ENCODE assay signal across 24 cellular contexts in the genomic region with DNA sequence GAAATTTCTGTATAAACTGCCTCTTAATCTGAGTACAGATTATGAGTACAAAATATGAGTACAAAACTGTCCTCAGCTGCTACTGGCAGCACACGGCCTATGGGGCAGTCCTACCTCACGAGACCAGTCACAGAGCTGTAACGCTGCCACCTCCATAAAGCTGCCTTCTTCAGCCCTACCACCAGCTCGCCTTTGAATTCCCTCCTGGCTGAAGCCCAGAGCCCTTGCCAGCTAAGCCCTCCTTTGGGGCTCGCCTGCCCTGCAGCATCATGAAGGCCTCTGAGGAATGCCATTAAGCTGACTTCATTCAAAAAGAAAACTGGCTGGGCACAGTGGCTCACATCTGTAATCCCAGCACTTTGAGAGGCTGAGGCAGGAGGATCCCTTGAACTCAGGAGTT.
DNase-seq lines count a peak whose midpoint lies in the region; ATAC-seq, FAIRE-seq and TF ChIP-seq lines count a peak whose summit lies in the region.
"Had no signal": no experiment of that assay in that cellular context is flagged by ENCODE, and none has a peak within 500 bp of the region (broad histone marks: within the 10 kb centered on the region; RNA-seq: fewer than 3 reads in every experiment).

No MANE protein-coding gene starts in this region.

- no peaks in the 10 kb centered on the region for H3K4me1 ChIP-seq in GM23248 (ENCODE audit: insufficient read depth)
- H3K4me1 ChIP-seq in endodermal cell (ENCODE audit: control insufficient read depth, insufficient read depth, low read length) = no peaks in the 10 kb centered on the region
- H3K4me1 ChIP-seq: foreskin keratinocyte, upper lobe of left lung had no signal

- ATAC-seq in stimulated activated effector memory CD8-positive, alpha-beta T cell treated with anti-CD3 and anti-CD28 coated beads, Interleukin-12 subunit alpha, Interleukin-12 subunit beta, amount 100 ng/mL, for 72 hours = no peak
- no peak for ATAC-seq in GM18519 (IDR thresholded peaks at IDR 0.05; ENCODE audit: low FRiP score, unreplicated experiment)
- ATAC-seq: activated CD8-positive, alpha-beta memory T cell treated with anti-CD3 and anti-CD28 coated beads, Interleukin-2, amount 10 ng/mL, durations not matched to agents 7 days and 5 days; activated T-cell treated with anti-CD3 and anti-CD28 coated beads, Interleukin-2, amount 50 U/mL, for 72 hours; esophagus mucosa; foreskin keratinocyte; natural killer cell treated with Interleukin-12 subunit alpha and Interleukin-12 subunit beta and Interleukin-15 and Interleukin-18, amount 100 ng/mL, for 72 hours had no signal

- H4K20me1 ChIP-seq in GM23248 (ENCODE audit: insufficient read depth) = no peaks in the 10 kb centered on the region

- no peaks in the 10 kb centered on the region for H3F3A ChIP-seq in GM23248 (ENCODE audit: insufficient read depth)

- no peaks in the 10 kb centered on the region for H3K27me3 Mint-ChIP-seq in endodermal cell (ENCODE audit: insufficient read depth)
- H3K27me3 Mint-ChIP-seq: activated B cell treated with CpG ODN at 0.5 μM for 24 hours; activated CD8-positive, alpha-beta memory T cell treated with anti-CD3 and anti-CD28 coated beads, Interleukin-2, amount 10 ng/mL, durations not matched to agents 7 days and 5 days; activated naive CD4-positive, alpha-beta T cell treated with anti-CD3 and anti-CD28 coated beads, Interleukin-2, amount 10 ng/mL, durations not matched to agents 7 days and 5 days; natural killer cell treated with Interleukin-12 subunit alpha and Interleukin-12 subunit beta and Interleukin-15 and Interleukin-18, amount 100 ng/mL, for 72 hours had no signal

- H3K27me3 ChIP-seq in GM23248 (replicated peaks; ENCODE audit: insufficient read depth) (no peaks in the 10 kb centered on the region), MG63 (no peaks in the 10 kb centered on the region), endodermal cell (ENCODE audit: control insufficient read depth, insufficient read depth, low read length, poor library complexity, severe bottlenecking) (no peaks in the 10 kb centered on the region)
- H3K27me3 ChIP-seq: cardiac muscle cell, foreskin keratinocyte, upper lobe of left lung had no signal

- H3K4me3 ChIP-seq in GM23248 (no peak overlapping the region), MG63 (no peak overlapping the region), endodermal cell (ENCODE audit: low read length) (no peak overlapping the region)
- H3K4me3 ChIP-seq: cardiac muscle cell, smooth muscle cell, upper lobe of left lung had no signal

- peak; percentile 10 for DNase-seq in GM23248
- DNase-seq in MG63 = peak; percentile 28
- DNase-seq in endodermal cell = peak; percentile 35
- no peak for DNase-seq in stimulated activated effector memory CD8-positive, alpha-beta T cell treated with anti-CD3 and anti-CD28 coated beads, Interleukin-12 subunit alpha, Interleukin-12 subunit beta, amount 100 ng/mL, for 72 hours (ENCODE audit: low spot score in 2 of 2)
- no peak for DNase-seq in COR-L47 (lab: John Stamatoyannopoulos, UW)
- DNase-seq in frontal cortex (ENCODE audit: low spot score in 2 of 2) = no peak
- DNase-seq: activated B cell treated with CpG ODN at 0.5 μM for 24 hours; activated CD4-positive, alpha-beta T cell treated with anti-CD3 and anti-CD28 coated beads, Interleukin-2, amount 50 U/mL, for 1 hour; activated CD8-positive, alpha-beta memory T cell treated with anti-CD3 and anti-CD28 coated beads, Interleukin-2, amount 10 ng/mL, durations not matched to agents 7 days and 5 days; activated naive CD4-positive, alpha-beta T cell treated with anti-CD3 and anti-CD28 coated beads, Interleukin-2, amount 10 ng/mL, durations not matched to agents 7 days and 5 days; activated T-cell treated with anti-CD3 and anti-CD28 coated beads, Interleukin-2, amount 50 U/mL, for 72 hours; foreskin keratinocyte; immature natural killer cell; Karpas-422 had no signal

- no peak overlapping the region for H3K4me2 ChIP-seq in GM23248 (ENCODE audit: unreplicated experiment)
- H3K4me2 ChIP-seq: smooth muscle cell had no signal

- no peaks in the 10 kb centered on the region for H3K79me2 ChIP-seq in GM23248 (ENCODE audit: insufficient read depth)

- no peak for TF ChIP-seq CTCF in endodermal cell (conservative IDR thresholded peaks at IDR 0.05)

- H3K27ac Mint-ChIP-seq in endodermal cell = no peak overlapping the region
- H3K27ac Mint-ChIP-seq in stimulated activated effector memory CD8-positive, alpha-beta T cell treated with anti-CD3 and anti-CD28 coated beads, Interleukin-12 subunit alpha, Interleukin-12 subunit beta, amount 100 ng/mL, for 72 hours = peak overlapping the region; percentile 59
- H3K27ac Mint-ChIP-seq: activated B cell treated with CpG ODN at 0.5 μM for 24 hours; activated CD8-positive, alpha-beta memory T cell treated with anti-CD3 and anti-CD28 coated beads, Interleukin-2, amount 10 ng/mL, durations not matched to agents 7 days and 5 days; activated naive CD4-positive, alpha-beta T cell treated with anti-CD3 and anti-CD28 coated beads, Interleukin-2, amount 10 ng/mL, durations not matched to agents 7 days and 5 days; activated T-cell treated with anti-CD3 and anti-CD28 coated beads, Interleukin-2, amount 50 U/mL, for 72 hours; immature natural killer cell; mesothelial cell of epicardium; natural killer cell treated with Interleukin-12 subunit alpha and Interleukin-12 subunit beta and Interleukin-15 and Interleukin-18, amount 100 ng/mL, for 72 hours had no signal

- H3K4me3 Mint-ChIP-seq in endodermal cell = no peak overlapping the region
- no peak overlapping the region for H3K4me3 Mint-ChIP-seq in stimulated activated effector memory CD8-positive, alpha-beta T cell treated with anti-CD3 and anti-CD28 coated beads, Interleukin-12 subunit alpha, Interleukin-12 subunit beta, amount 100 ng/mL, for 72 hours
- H3K4me3 Mint-ChIP-seq: activated B cell treated with CpG ODN at 0.5 μM for 24 hours; activated CD8-positive, alpha-beta memory T cell treated with anti-CD3 and anti-CD28 coated beads, Interleukin-2, amount 10 ng/mL, durations not matched to agents 7 days and 5 days; activated naive CD4-positive, alpha-beta T cell treated with anti-CD3 and anti-CD28 coated beads, Interleukin-2, amount 10 ng/mL, durations not matched to agents 7 days and 5 days; activated T-cell treated with anti-CD3 and anti-CD28 coated beads, Interleukin-2, amount 50 U/mL, for 72 hours; CD14-positive monocyte; immature natural killer cell; mesothelial cell of epicardium; natural killer cell treated with Interleukin-12 subunit alpha and Interleukin-12 subunit beta and Interleukin-15 and Interleukin-18, amount 100 ng/mL, for 72 hours had no signal

- WGBS in GM23248 (ENCODE audit: low coverage in 1 of 2, low lambda C conversion rate in 2 of 2, missing lambda C conversion rate in 2 of 2), 2 experiments = 91 to 97% methylated on average over 5 of the region's 5 CpGs
- WGBS in endodermal cell (ENCODE audit: insufficient coverage in 1 of 2, insufficient read length in 1 of 2), 2 experiments = 94 to 95% methylated on average over 5 of the region's 5 CpGs

- H3K9ac ChIP-seq in GM23248 = no peak overlapping the region
- no peak overlapping the region for H3K9ac ChIP-seq in endodermal cell (ENCODE audit: extremely low read depth, low read length, poor library complexity, severe bottlenecking)

- H3K9me3 ChIP-seq in GM23248 (ENCODE audit: low read depth) (no peaks in the 10 kb centered on the region), MG63 (no peaks in the 10 kb centered on the region), endodermal cell (ENCODE audit: control insufficient read depth, low read length) (no peaks in the 10 kb centered on the region)
- H3K9me3 ChIP-seq: upper lobe of left lung had no signal

- no peak overlapping the region for H2AFZ ChIP-seq in GM23248

- no peaks in the 10 kb centered on the region for H3K4me1 Mint-ChIP-seq in endodermal cell
- no peaks in the 10 kb centered on the region for H3K4me1 Mint-ChIP-seq in stimulated activated effector memory CD8-positive, alpha-beta T cell treated with anti-CD3 and anti-CD28 coated beads, Interleukin-12 subunit alpha, Interleukin-12 subunit beta, amount 100 ng/mL, for 72 hours
- H3K4me1 Mint-ChIP-seq: activated B cell treated with CpG ODN at 0.5 μM for 24 hours; activated CD8-positive, alpha-beta memory T cell treated with anti-CD3 and anti-CD28 coated beads, Interleukin-2, amount 10 ng/mL, durations not matched to agents 7 days and 5 days; activated naive CD4-positive, alpha-beta T cell treated with anti-CD3 and anti-CD28 coated beads, Interleukin-2, amount 10 ng/mL, durations not matched to agents 7 days and 5 days; CD14-positive monocyte; mesothelial cell of epicardium had no signal

- no peaks in the 10 kb centered on the region for H3K9me2 ChIP-seq in GM23248 (ENCODE audit: insufficient read depth)

- in situ Hi-C loops in GM23248 (cut with MboI) = no loop called here

- 0 out of 2 replicates have a peak, but pooled peaks cover 4% of the 10 kb centered on the region for H3K36me3 ChIP-seq in GM23248 (ENCODE audit: low read depth)
- no peaks in the 10 kb centered on the region for H3K36me3 ChIP-seq in MG63
- H3K36me3 ChIP-seq in endodermal cell (ENCODE audit: control insufficient read depth, insufficient read depth, low read length) = peaks cover 69% of the 10 kb centered on the region

- no peaks in the 10 kb centered on the region for H3K9me3 Mint-ChIP-seq in endodermal cell
- H3K9me3 Mint-ChIP-seq in stimulated activated effector memory CD8-positive, alpha-beta T cell treated with anti-CD3 and anti-CD28 coated beads, Interleukin-12 subunit alpha, Interleukin-12 subunit beta, amount 100 ng/mL, for 72 hours = no peaks in the 10 kb centered on the region
- H3K9me3 Mint-ChIP-seq: activated B cell treated with CpG ODN at 0.5 μM for 24 hours; activated naive CD4-positive, alpha-beta T cell treated with anti-CD3 and anti-CD28 coated beads, Interleukin-2, amount 10 ng/mL, durations not matched to agents 7 days and 5 days; activated T-cell treated with anti-CD3 and anti-CD28 coated beads, Interleukin-2, amount 50 U/mL, for 72 hours; CD14-positive monocyte; immature natural killer cell; mesothelial cell of epicardium; natural killer cell treated with Interleukin-12 subunit alpha and Interleukin-12 subunit beta and Interleukin-15 and Interleukin-18, amount 100 ng/mL, for 72 hours had no signal

- H3K36me3 Mint-ChIP-seq in endodermal cell (ENCODE audit: low read depth) = peaks cover 61% of the 10 kb centered on the region
- peaks cover 39% of the 10 kb centered on the region for H3K36me3 Mint-ChIP-seq in stimulated activated effector memory CD8-positive, alpha-beta T cell treated with anti-CD3 and anti-CD28 coated beads, Interleukin-12 subunit alpha, Interleukin-12 subunit beta, amount 100 ng/mL, for 72 hours
- H3K36me3 Mint-ChIP-seq: activated naive CD4-positive, alpha-beta T cell treated with anti-CD3 and anti-CD28 coated beads, Interleukin-2, amount 10 ng/mL, durations not matched to agents 7 days and 5 days had no signal

- no peak for FAIRE-seq in frontal cortex (lab: Jason Lieb, UNC)
- FAIRE-seq: GM12891 had no signal

- H3K27ac ChIP-seq in GM23248 = no peak overlapping the region
- H3K27ac ChIP-seq in endodermal cell (ENCODE audit: low read depth, low read length) = no peak overlapping the region
- H3K27ac ChIP-seq: cardiac muscle cell, foreskin keratinocyte, HL-60, upper lobe of left lung had no signal

Comparison
In these comparisons a context has a peak if more than half of its experiments do, and no peak if none do; other contexts are left out.
1. DNase-seq: peak in GM23248 (single experiment), MG63 (single experiment) and endodermal cell (single experiment); none in stimulated activated effector memory CD8-positive, alpha-beta T cell treated with anti-CD3 and anti-CD28 coated beads, Interleukin-12 subunit alpha, Interleukin-12 subunit beta, amount 100 ng/mL, for 72 hours (0 of 2), COR-L47 (single experiment) and frontal cortex (0 of 2).